In the genomic region with DNA sequence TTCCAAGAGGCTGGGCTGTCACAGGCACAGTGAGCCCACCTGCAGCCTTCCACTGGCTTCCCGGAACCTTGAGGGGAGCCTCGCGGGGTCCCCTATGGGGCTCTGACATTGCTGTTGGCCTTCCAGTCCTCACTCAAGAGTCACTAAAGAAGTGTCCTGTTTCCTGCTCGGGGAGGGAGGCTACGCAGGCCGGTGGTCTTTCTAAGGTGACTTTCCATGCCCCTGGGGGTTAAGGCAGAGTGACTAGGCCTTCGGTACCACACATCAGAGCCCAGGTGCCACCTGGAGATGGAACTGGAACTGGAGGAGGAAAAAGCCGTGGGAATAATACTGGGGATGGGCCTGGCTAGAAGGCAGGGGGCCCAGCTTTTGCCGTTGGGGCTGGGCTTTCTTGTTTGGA, we compare ENCODE assay signal across 27 cellular contexts.
"Had no signal": no experiment of that assay in that cellular context is flagged by ENCODE, and none has a peak within 500 bp of the region (broad histone marks: within the 10 kb centered on the region; RNA-seq: fewer than 3 reads in every experiment).

No MANE protein-coding gene starts in this region.

- H3K4me1 ChIP-seq: colonic mucosa, pancreas, right lobe of liver, stomach, thyroid gland had no signal

- H3K4me3 Mint-ChIP-seq: dendritic cell treated with granulocyte-macrophage colony-stimulating factor and Interleukin-4, amounts not matched to agents 40 ng/mL and 50 ng/mL, for 4 days; endodermal cell; naive thymus-derived CD4-positive, alpha-beta T cell; nephron had no signal

- H3K79me2 ChIP-seq: hepatocyte had no signal

- DNase-seq: colonic mucosa; effector CD8-positive, alpha-beta T cell; endodermal cell; foreskin fibroblast; heart left ventricle; left cardiac atrium; left lung; mesendoderm; midbrain; naive thymus-derived CD4-positive, alpha-beta T cell; nucleus accumbens; right lobe of liver; small intestine; stimulated activated CD4-positive, alpha-beta T cell treated with anti-CD3 and anti-CD28 coated beads, Interleukin-1b, Interleukin-23, amount 100 ng/mL, for 48 hours; stimulated activated CD4-positive, alpha-beta T cell treated with anti-CD3 and anti-CD28 coated beads, Interleukin-4, amount 100 ng/mL, for 1 hour; stimulated activated CD8-positive, alpha-beta memory T cell treated with anti-CD3 and anti-CD28 coated beads, Interleukin-4, amount 100 ng/mL, for 48 hours; stimulated activated naive CD4-positive, alpha-beta T cell treated with Interleukin-2 at 50 U/mL for 16 hours; stomach; thyroid gland; trophoblast cell had no signal

- H3K4me3 ChIP-seq: colonic mucosa, gastroesophageal sphincter, heart left ventricle, hepatocyte, left lung, pancreas, right lobe of liver, stomach, thyroid gland had no signal

- H3K27me3 Mint-ChIP-seq: dendritic cell treated with granulocyte-macrophage colony-stimulating factor and Interleukin-4, amounts not matched to agents 40 ng/mL and 50 ng/mL, for 4 days; naive thymus-derived CD4-positive, alpha-beta T cell; progenitor cell of endocrine pancreas had no signal

- H3K9me3 Mint-ChIP-seq: dendritic cell treated with granulocyte-macrophage colony-stimulating factor and Interleukin-4, amounts not matched to agents 40 ng/mL and 50 ng/mL, for 4 days; endodermal cell; naive thymus-derived CD4-positive, alpha-beta T cell; nephron had no signal

- H3K27me3 ChIP-seq: colonic mucosa, gastroesophageal sphincter, heart left ventricle, hepatocyte, left lung, pancreas, right lobe of liver, stomach, thyroid gland had no signal

- H2AFZ ChIP-seq: hepatocyte had no signal

- H3K9me3 ChIP-seq: colonic mucosa, gastroesophageal sphincter, heart left ventricle, left lung, pancreas, right lobe of liver, stomach, thyroid gland had no signal

- H3K4me2 ChIP-seq: hepatocyte had no signal

- H3K4me1 Mint-ChIP-seq: endodermal cell; naive thymus-derived CD4-positive, alpha-beta T cell; nephron had no signal

- H3K27ac Mint-ChIP-seq: dendritic cell treated with granulocyte-macrophage colony-stimulating factor and Interleukin-4, amounts not matched to agents 40 ng/mL and 50 ng/mL, for 4 days; endodermal cell; nephron; progenitor cell of endocrine pancreas had no signal

- ATAC-seq: gastroesophageal sphincter; heart left ventricle; left cardiac atrium; left lung; naive thymus-derived CD4-positive, alpha-beta T cell; pancreas; right lobe of liver had no signal

- H3K27ac ChIP-seq: colonic mucosa, epithelial cell of prostate, gastroesophageal sphincter, heart left ventricle, hepatocyte, left lung, pancreas, right lobe of liver, stomach, thyroid gland had no signal

- FAIRE-seq: pancreas, small intestine had no signal
